In genomic region chr17:76353599-76354316, GRCh38 we compare ENCODE assay signal across 1 cellular context.
TF ChIP-seq lines count a peak whose summit lies in the region.

A gene with protein sequence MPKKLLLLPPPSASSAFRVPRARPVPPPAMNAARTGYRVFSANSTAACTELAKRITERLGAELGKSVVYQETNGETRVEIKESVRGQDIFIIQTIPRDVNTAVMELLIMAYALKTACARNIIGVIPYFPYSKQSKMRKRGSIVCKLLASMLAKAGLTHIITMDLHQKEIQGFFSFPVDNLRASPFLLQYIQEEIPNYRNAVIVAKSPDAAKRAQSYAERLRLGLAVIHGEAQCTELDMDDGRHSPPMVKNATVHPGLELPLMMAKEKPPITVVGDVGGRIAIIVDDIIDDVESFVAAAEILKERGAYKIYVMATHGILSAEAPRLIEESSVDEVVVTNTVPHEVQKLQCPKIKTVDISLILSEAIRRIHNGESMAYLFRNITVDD (minus strand): TSS chr17:76353916. CDS start chr17:76353703, 213 bp downstream.

TF ChIP-seq in HepG2, 621 proteins besides CTCF, POLR2A, EP300 and RAD21 (continued from another document and continues in another):
- peak; percentile 71; the same call in 1 of the 2 replicates for TF ChIP-seq FUBP1 (CRISPR knock-in tag; IDR thresholded peaks at IDR 0.05; ENCODE audit: borderline replicate concordance)
- no peak for TF ChIP-seq NFE2L2 (IDR thresholded peaks at IDR 0.05; ENCODE audit: low read length)
- 0 out of 2 replicates have a peak, but pooled peaks have one; percentile 62 for TF ChIP-seq ZNF510 (CRISPR knock-in tag; IDR thresholded peaks at IDR 0.05; ENCODE audit: low read depth)
- TF ChIP-seq ZNF430 (CRISPR knock-in tag; IDR thresholded peaks at IDR 0.05) = peak; percentile 93; the same call in 1 of the 2 replicates
- TF ChIP-seq SIN3B (IDR thresholded peaks at IDR 0.05; ENCODE audit: low read length) = peak; percentile 66; the same call in 1 of the 2 replicates
- no peak for TF ChIP-seq RNF2 (conservative IDR thresholded peaks at IDR 0.05; ENCODE audit: low read depth)
- peak; percentile 88; the same call in 1 of the 2 replicates for TF ChIP-seq ZNF160 (CRISPR knock-in tag; IDR thresholded peaks at IDR 0.05)
- no peak for TF ChIP-seq FOXA1 (IDR thresholded peaks at IDR 0.05)
- peak; percentile 6; the same call in 1 of the 2 replicates for TF ChIP-seq FOXA1 (CRISPR knock-in tag; IDR thresholded peaks at IDR 0.05)
- TF ChIP-seq ZNF83 (CRISPR knock-in tag; IDR thresholded peaks at IDR 0.05; ENCODE audit: borderline replicate concordance) = peak; percentile 96; the same call in 1 of the 2 replicates
- no peak for TF ChIP-seq ZNF251 (CRISPR knock-in tag; IDR thresholded peaks at IDR 0.05)
- peak; percentile 31; the same call in 1 of the 2 replicates for TF ChIP-seq THAP8 (CRISPR knock-in tag; IDR thresholded peaks at IDR 0.05; ENCODE audit: borderline replicate concordance)
- TF ChIP-seq, protein P1, sequence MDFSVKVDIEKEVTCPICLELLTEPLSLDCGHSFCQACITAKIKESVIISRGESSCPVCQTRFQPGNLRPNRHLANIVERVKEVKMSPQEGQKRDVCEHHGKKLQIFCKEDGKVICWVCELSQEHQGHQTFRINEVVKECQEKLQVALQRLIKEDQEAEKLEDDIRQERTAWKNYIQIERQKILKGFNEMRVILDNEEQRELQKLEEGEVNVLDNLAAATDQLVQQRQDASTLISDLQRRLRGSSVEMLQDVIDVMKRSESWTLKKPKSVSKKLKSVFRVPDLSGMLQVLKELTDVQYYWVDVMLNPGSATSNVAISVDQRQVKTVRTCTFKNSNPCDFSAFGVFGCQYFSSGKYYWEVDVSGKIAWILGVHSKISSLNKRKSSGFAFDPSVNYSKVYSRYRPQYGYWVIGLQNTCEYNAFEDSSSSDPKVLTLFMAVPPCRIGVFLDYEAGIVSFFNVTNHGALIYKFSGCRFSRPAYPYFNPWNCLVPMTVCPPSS (IDR thresholded peaks at IDR 0.05) = no peak
- no peak; the same call in 1 of the 2 replicates for TF ChIP-seq FOXO1 (CRISPR knock-in tag; IDR thresholded peaks at IDR 0.05)
- TF ChIP-seq ZNF605 (CRISPR knock-in tag; IDR thresholded peaks at IDR 0.05) = peak; percentile 87
- TF ChIP-seq DBP (CRISPR knock-in tag; IDR thresholded peaks at IDR 0.05; ENCODE audit: not compliant biosample characterization) = peak; percentile 45
- TF ChIP-seq ZSCAN20 (CRISPR knock-in tag; IDR thresholded peaks at IDR 0.05; ENCODE audit: borderline replicate concordance) = peak; percentile 82
- TF ChIP-seq, protein P2, sequence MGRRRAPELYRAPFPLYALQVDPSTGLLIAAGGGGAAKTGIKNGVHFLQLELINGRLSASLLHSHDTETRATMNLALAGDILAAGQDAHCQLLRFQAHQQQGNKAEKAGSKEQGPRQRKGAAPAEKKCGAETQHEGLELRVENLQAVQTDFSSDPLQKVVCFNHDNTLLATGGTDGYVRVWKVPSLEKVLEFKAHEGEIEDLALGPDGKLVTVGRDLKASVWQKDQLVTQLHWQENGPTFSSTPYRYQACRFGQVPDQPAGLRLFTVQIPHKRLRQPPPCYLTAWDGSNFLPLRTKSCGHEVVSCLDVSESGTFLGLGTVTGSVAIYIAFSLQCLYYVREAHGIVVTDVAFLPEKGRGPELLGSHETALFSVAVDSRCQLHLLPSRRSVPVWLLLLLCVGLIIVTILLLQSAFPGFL (CRISPR knock-in tag; IDR thresholded peaks at IDR 0.05) = peak; percentile 82; the same call in 1 of the 2 replicates
- peak; percentile 80; the same call in 1 of the 2 replicates for TF ChIP-seq SMYD3 (CRISPR knock-in tag; IDR thresholded peaks at IDR 0.05)
- peak; percentile 85 for TF ChIP-seq TEAD3 (CRISPR knock-in tag; optimal IDR thresholded peaks at IDR 0.05; ENCODE audit: borderline replicate concordance)
- TF ChIP-seq STAT5B (CRISPR knock-in tag; IDR thresholded peaks at IDR 0.05) = peak; percentile 48; the same call in 1 of the 2 replicates
- TF ChIP-seq, protein P3, sequence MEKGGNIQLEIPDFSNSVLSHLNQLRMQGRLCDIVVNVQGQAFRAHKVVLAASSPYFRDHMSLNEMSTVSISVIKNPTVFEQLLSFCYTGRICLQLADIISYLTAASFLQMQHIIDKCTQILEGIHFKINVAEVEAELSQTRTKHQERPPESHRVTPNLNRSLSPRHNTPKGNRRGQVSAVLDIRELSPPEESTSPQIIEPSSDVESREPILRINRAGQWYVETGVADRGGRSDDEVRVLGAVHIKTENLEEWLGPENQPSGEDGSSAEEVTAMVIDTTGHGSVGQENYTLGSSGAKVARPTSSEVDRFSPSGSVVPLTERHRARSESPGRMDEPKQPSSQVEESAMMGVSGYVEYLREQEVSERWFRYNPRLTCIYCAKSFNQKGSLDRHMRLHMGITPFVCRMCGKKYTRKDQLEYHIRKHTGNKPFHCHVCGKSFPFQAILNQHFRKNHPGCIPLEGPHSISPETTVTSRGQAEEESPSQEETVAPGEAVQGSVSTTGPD (CRISPR knock-in tag; IDR thresholded peaks at IDR 0.05) = no peak
- TF ChIP-seq, protein P4, sequence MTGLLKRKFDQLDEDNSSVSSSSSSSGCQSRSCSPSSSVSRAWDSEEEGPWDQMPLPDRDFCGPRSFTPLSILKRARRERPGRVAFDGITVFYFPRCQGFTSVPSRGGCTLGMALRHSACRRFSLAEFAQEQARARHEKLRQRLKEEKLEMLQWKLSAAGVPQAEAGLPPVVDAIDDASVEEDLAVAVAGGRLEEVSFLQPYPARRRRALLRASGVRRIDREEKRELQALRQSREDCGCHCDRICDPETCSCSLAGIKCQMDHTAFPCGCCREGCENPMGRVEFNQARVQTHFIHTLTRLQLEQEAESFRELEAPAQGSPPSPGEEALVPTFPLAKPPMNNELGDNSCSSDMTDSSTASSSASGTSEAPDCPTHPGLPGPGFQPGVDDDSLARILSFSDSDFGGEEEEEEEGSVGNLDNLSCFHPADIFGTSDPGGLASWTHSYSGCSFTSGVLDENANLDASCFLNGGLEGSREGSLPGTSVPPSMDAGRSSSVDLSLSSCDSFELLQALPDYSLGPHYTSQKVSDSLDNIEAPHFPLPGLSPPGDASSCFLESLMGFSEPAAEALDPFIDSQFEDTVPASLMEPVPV (CRISPR knock-in tag; IDR thresholded peaks at IDR 0.05) = peak; percentile 78; the same call in 1 of the 2 replicates
- TF ChIP-seq ZNF274 (CRISPR knock-in tag; IDR thresholded peaks at IDR 0.05) = peak; percentile 96
- TF ChIP-seq, protein P5, sequence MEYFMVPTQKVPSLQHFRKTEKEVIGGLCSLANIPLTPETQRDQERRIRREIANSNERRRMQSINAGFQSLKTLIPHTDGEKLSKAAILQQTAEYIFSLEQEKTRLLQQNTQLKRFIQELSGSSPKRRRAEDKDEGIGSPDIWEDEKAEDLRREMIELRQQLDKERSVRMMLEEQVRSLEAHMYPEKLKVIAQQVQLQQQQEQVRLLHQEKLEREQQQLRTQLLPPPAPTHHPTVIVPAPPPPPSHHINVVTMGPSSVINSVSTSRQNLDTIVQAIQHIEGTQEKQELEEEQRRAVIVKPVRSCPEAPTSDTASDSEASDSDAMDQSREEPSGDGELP (IDR thresholded peaks at IDR 0.05; ENCODE audit: borderline replicate concordance, low read depth) = peak; percentile 97
- no peak for TF ChIP-seq PLRG1 (conservative IDR thresholded peaks at IDR 0.05)
- TF ChIP-seq ZNF678 (CRISPR knock-in tag; IDR thresholded peaks at IDR 0.05) = peak; percentile 81; the same call in 1 of the 2 replicates
- TF ChIP-seq MYNN (CRISPR knock-in tag; IDR thresholded peaks at IDR 0.05; ENCODE audit: low read depth) = peak; percentile 45
- peak; percentile 85; the same call in 1 of the 2 replicates for TF ChIP-seq BATF2 (CRISPR knock-in tag; IDR thresholded peaks at IDR 0.05)
- peak; percentile 67 for TF ChIP-seq RXRB (CRISPR knock-in tag; IDR thresholded peaks at IDR 0.05; ENCODE audit: borderline replicate concordance)
- peak; percentile 83 for TF ChIP-seq PITX1 (CRISPR knock-in tag; IDR thresholded peaks at IDR 0.05)
- peak; percentile 80; the same call in 1 of the 2 replicates for TF ChIP-seq ZSCAN9 (CRISPR knock-in tag; IDR thresholded peaks at IDR 0.05; ENCODE audit: borderline replicate concordance)
- TF ChIP-seq PAWR (CRISPR knock-in tag; IDR thresholded peaks at IDR 0.05; ENCODE audit: borderline replicate concordance) = peak; percentile 51
- 0 out of 2 replicates have a peak, but pooled peaks have one; percentile 48 for TF ChIP-seq ZNF383 (CRISPR knock-in tag; IDR thresholded peaks at IDR 0.05; ENCODE audit: borderline replicate concordance)
- peak; percentile 91 for TF ChIP-seq DRAP1 (CRISPR knock-in tag; IDR thresholded peaks at IDR 0.05)
- TF ChIP-seq ZNF75D (CRISPR knock-in tag; IDR thresholded peaks at IDR 0.05; ENCODE audit: borderline replicate concordance) = no peak
- TF ChIP-seq, protein P6, sequence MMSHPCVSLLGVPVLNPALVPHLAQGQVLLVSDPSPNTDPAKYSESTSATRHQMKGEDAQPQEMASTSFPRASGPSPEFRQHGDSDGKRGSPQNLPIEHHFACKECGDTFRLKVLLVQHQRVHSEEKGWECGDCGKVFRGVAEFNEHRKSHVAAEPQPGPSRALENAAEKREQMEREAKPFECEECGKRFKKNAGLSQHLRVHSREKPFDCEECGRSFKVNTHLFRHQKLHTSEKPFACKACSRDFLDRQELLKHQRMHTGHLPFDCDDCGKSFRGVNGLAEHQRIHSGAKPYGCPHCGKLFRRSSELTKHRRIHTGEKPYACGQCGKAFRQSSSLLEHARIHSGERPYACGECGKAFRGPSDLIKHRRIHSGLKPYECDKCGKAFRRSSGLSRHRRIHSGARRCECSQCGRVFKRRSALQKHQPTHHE (CRISPR knock-in tag; IDR thresholded peaks at IDR 0.05; ENCODE audit: borderline replicate concordance) = peak; percentile 95
- TF ChIP-seq SRSF1 (optimal IDR thresholded peaks at IDR 0.05; ENCODE audit: low read depth, low read length) = peak; percentile 41
- TF ChIP-seq ZKSCAN1 (IDR thresholded peaks at IDR 0.05; ENCODE audit: low read length) = no peak; the same call in 1 of the 2 replicates
- TF ChIP-seq RBM22 (optimal IDR thresholded peaks at IDR 0.05; ENCODE audit: low read length) = peak; percentile 56
- no peak for TF ChIP-seq NPAS2 (CRISPR knock-in tag; IDR thresholded peaks at IDR 0.05; ENCODE audit: borderline replicate concordance)
- peak; percentile 92 for TF ChIP-seq AFF4 (CRISPR knock-in tag; IDR thresholded peaks at IDR 0.05)
- TF ChIP-seq DMAP1 (CRISPR knock-in tag; IDR thresholded peaks at IDR 0.05) = peak; percentile 88
- peak; percentile 93 for TF ChIP-seq MXD3 (CRISPR knock-in tag; IDR thresholded peaks at IDR 0.05)
